Comparison of ENCODE assay signal across 19 cellular contexts in the genomic region with DNA sequence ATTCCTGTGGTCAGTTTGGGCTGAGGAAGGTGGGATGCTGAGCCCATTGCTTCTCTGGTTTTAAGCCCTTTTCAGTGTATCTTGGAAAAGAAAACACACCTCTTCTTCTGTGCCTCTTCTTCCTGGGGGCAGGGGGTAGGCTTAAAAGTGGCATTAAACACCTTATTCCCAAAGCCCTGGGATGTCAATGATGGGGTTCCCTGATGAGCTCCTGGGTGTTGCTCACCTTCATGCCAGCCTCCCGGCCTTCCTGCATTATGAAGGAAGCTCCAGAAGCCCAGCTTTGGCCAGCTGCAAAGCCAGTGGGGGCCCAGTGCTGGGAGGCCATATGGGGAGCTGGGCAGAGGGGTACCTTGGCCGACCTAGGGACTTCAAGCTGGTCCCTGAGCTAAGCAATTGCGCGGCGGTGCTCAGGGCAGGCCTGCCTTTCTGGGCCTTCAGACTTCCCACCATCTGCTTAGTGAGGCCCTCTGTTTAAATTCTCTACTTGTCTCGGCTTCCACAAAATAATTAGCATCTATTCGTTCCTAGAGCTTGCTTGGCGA.
DNase-seq lines count a peak whose midpoint lies in the region; ATAC-seq and TF ChIP-seq lines count a peak whose summit lies in the region.
"Had no signal": no experiment of that assay in that cellular context is flagged by ENCODE, and none has a peak within 500 bp of the region (broad histone marks: within the 10 kb centered on the region; RNA-seq: fewer than 3 reads in every experiment).

No MANE protein-coding gene starts in this region.

- no peak overlapping the region for H3K27ac Mint-ChIP-seq in activated CD8-positive, alpha-beta memory T cell treated with anti-CD3 and anti-CD28 coated beads, Interleukin-2, amount 10 ng/mL, durations not matched to agents 7 days and 5 days
- peak overlapping the region; percentile 86 for H3K27ac Mint-ChIP-seq in glutamatergic neuron (ENCODE audit: unreplicated experiment)
- no peak overlapping the region for H3K27ac Mint-ChIP-seq in neural progenitor cell
- H3K27ac Mint-ChIP-seq: CD14-positive monocyte; CD8-positive, alpha-beta T cell; HFFc6 had no signal

- DNase-seq in activated CD8-positive, alpha-beta memory T cell treated with anti-CD3 and anti-CD28 coated beads, Interleukin-2, amount 10 ng/mL, durations not matched to agents 7 days and 5 days = peak; percentile 26
- DNase-seq in activated CD8-positive, alpha-beta memory T cell treated with anti-CD3 and anti-CD28 coated beads, Interleukin-2, amount 50 U/mL, for 4 hours = no peak
- DNase-seq in glutamatergic neuron (no peak), neural progenitor cell (ENCODE audit: low spot score) (no peak), T1000 (lab: John Stamatoyannopoulos, UW) (no peak)
- DNase-seq: CD8-positive, alpha-beta T cell; COR-L47; DND-41; GF-D8; GOT3; HCEC 1CT; HFFc6 had no signal

- no peak overlapping the region for H2AFZ ChIP-seq in neural progenitor cell (replicated peaks)

- H3K79me2 ChIP-seq in neural progenitor cell (ENCODE audit: low read depth) = no peaks in the 10 kb centered on the region

- H3K9me3 ChIP-seq in neural progenitor cell (ENCODE audit: low read depth) = no peaks in the 10 kb centered on the region

- no peak for ATAC-seq in activated CD8-positive, alpha-beta memory T cell treated with anti-CD3 and anti-CD28 coated beads, Interleukin-2, amount 10 ng/mL, durations not matched to agents 7 days and 5 days
- ATAC-seq in HG03571 (IDR thresholded peaks at IDR 0.05; ENCODE audit: unreplicated experiment) = no peak
- no peak for ATAC-seq in GM19328 (IDR thresholded peaks at IDR 0.05; ENCODE audit: unreplicated experiment)
- no peak for ATAC-seq in GM19452 (IDR thresholded peaks at IDR 0.05; ENCODE audit: unreplicated experiment)
- ATAC-seq: CD8-positive, alpha-beta T cell had no signal

- no peak overlapping the region for H3K4me3 ChIP-seq in neural progenitor cell
- H3K4me3 ChIP-seq: K562 had no signal

- no peaks in the 10 kb centered on the region for H3K4me1 Mint-ChIP-seq in activated CD8-positive, alpha-beta memory T cell treated with anti-CD3 and anti-CD28 coated beads, Interleukin-2, amount 10 ng/mL, durations not matched to agents 7 days and 5 days
- H3K4me1 Mint-ChIP-seq in glutamatergic neuron (ENCODE audit: low read depth, unreplicated experiment) = peaks cover 16% of the 10 kb centered on the region
- H3K4me1 Mint-ChIP-seq in neural progenitor cell = peaks cover 30% of the 10 kb centered on the region
- H3K4me1 Mint-ChIP-seq: CD14-positive monocyte had no signal

- no peak overlapping the region for H3K4me3 Mint-ChIP-seq in activated CD8-positive, alpha-beta memory T cell treated with anti-CD3 and anti-CD28 coated beads, Interleukin-2, amount 10 ng/mL, durations not matched to agents 7 days and 5 days
- no peak overlapping the region for H3K4me3 Mint-ChIP-seq in glutamatergic neuron (ENCODE audit: unreplicated experiment)
- no peak overlapping the region for H3K4me3 Mint-ChIP-seq in neural progenitor cell
- H3K4me3 Mint-ChIP-seq: CD14-positive monocyte; CD8-positive, alpha-beta T cell; HFFc6 had no signal

- H3K4me2 ChIP-seq in neural progenitor cell = peak overlapping the region; percentile 31

- H3K27me3 Mint-ChIP-seq in activated CD8-positive, alpha-beta memory T cell treated with anti-CD3 and anti-CD28 coated beads, Interleukin-2, amount 10 ng/mL, durations not matched to agents 7 days and 5 days = peaks cover 21% of the 10 kb centered on the region
- peaks cover 10% of the 10 kb centered on the region for H3K27me3 Mint-ChIP-seq in glutamatergic neuron (ENCODE audit: unreplicated experiment)
- H3K27me3 Mint-ChIP-seq in neural progenitor cell (ENCODE audit: insufficient read depth, low read depth) = peaks cover 17% of the 10 kb centered on the region

- H4K20me1 ChIP-seq in neural progenitor cell (ENCODE audit: low read depth) = peaks cover 13% of the 10 kb centered on the region

- CTCF ChIA-PET in activated CD8-positive, alpha-beta memory T cell treated with anti-CD3 and anti-CD28 coated beads, Interleukin-2, amount 10 ng/mL, durations not matched to agents 7 days and 5 days (lab: Charles Lee) = interaction anchor here (1.0 to 4.2 kb wide), 8 partner anchors 12 to 736 kb away, joined by 3 to 27 read pairs (median 4); a partner anchor contains a TSS

- no peaks in the 10 kb centered on the region for H3K9me3 Mint-ChIP-seq in activated CD8-positive, alpha-beta memory T cell treated with anti-CD3 and anti-CD28 coated beads, Interleukin-2, amount 10 ng/mL, durations not matched to agents 7 days and 5 days (ENCODE audit: low read depth)
- peaks cover 3% of the 10 kb centered on the region for H3K9me3 Mint-ChIP-seq in glutamatergic neuron (ENCODE audit: unreplicated experiment)
- peaks cover 17% of the 10 kb centered on the region for H3K9me3 Mint-ChIP-seq in neural progenitor cell
- H3K9me3 Mint-ChIP-seq: HFFc6 had no signal

- peaks cover 29% of the 10 kb centered on the region for H3K4me1 ChIP-seq in neural progenitor cell

- no peaks in the 10 kb centered on the region for H3K36me3 Mint-ChIP-seq in activated CD8-positive, alpha-beta memory T cell treated with anti-CD3 and anti-CD28 coated beads, Interleukin-2, amount 10 ng/mL, durations not matched to agents 7 days and 5 days
- H3K36me3 Mint-ChIP-seq in glutamatergic neuron (ENCODE audit: unreplicated experiment) = no peaks in the 10 kb centered on the region
- H3K36me3 Mint-ChIP-seq in neural progenitor cell = no peaks in the 10 kb centered on the region
- H3K36me3 Mint-ChIP-seq: CD14-positive monocyte; CD8-positive, alpha-beta T cell had no signal

- peaks cover 43% of the 10 kb centered on the region for H3F3A ChIP-seq in neural progenitor cell (ENCODE audit: low read depth)

- H3K36me3 ChIP-seq in neural progenitor cell = no peaks in the 10 kb centered on the region

- H3K27ac ChIP-seq in neural progenitor cell = no peak overlapping the region
- H3K27ac ChIP-seq: 22Rv1, HL-60 had no signal

- H3K27me3 ChIP-seq in neural progenitor cell = peaks cover 27% of the 10 kb centered on the region

- H3K9ac ChIP-seq in neural progenitor cell = no peak overlapping the region

- TF ChIP-seq CTCF in glutamatergic neuron (IDR thresholded peaks at IDR 0.05; ENCODE audit: partially characterized antibody, unreplicated experiment) (no peak), neural progenitor cell (IDR thresholded peaks at IDR 0.05) (no peak)
